Comparison of ENCODE assay signal across 18 cellular contexts in genomic region chr9:27600254-27600653, GRCh38. TPM values are rescaled to one million over a fixed set of nuclear protein-coding genes. Genes with fewer than 3 reads are reported as not detected.
A peak's percentile ranks its signal among the peaks of the same experiment; 100 is the strongest.
DNase-seq lines count a peak whose midpoint lies in the region; ATAC-seq and TF ChIP-seq lines count a peak whose summit lies in the region.
"Had no signal": no experiment of that assay in that cellular context is flagged by ENCODE, and none has a peak within 500 bp of the region (broad histone marks: within the 10 kb centered on the region; RNA-seq: fewer than 3 reads in every experiment).

No MANE protein-coding gene starts in this region.

- no peaks in the 10 kb centered on the region for H3K27me3 ChIP-seq in right atrium auricular region

- H3K27ac ChIP-seq in right atrium auricular region = peak overlapping the region in 1 of 2 donors; percentile 37

- TF ChIP-seq CTCF in right atrium auricular region (IDR thresholded peaks at IDR 0.05) = no peak

- H3K9me3 ChIP-seq in right atrium auricular region = no peaks in the 10 kb centered on the region

- intact Hi-C loops in Right ventricle myocardium superior (cut with DNase I) = no loop called here
- intact Hi-C loops in left colon (cut with DNase I, micrococcal nuclease) = no loop called here

- H3K36me3 ChIP-seq in right atrium auricular region = no peaks in the 10 kb centered on the region

- DNase-seq in Right ventricle myocardium superior = no peak
- DNase-seq in right atrium auricular region (ENCODE audit: low spot score) = no peak
- DNase-seq in left colon = no peak
- DNase-seq in occipital lobe (lab: John Stamatoyannopoulos, UW) = peak; percentile 34
- no peak for DNase-seq in dermis blood vessel endothelial cell
- DNase-seq in amniotic stem cell (lab: John Stamatoyannopoulos, UW) = no peak
- no peak for DNase-seq in effector CD4-positive, alpha-beta T cell
- DNase-seq: activated CD4-positive, alpha-beta T cell treated with anti-CD3 and anti-CD28 coated beads for 48 hours; activated T-cell treated with anti-CD3 and anti-CD28 coated beads, Interleukin-2, amount 50 U/mL, for 48 hours; H9; IMR-90; kidney; naive thymus-derived CD8-positive, alpha-beta T cell; NCI-H1092 treated with DMSO at 0.1 percent for 48 hours; NCI-H2171 treated with DMSO at 0.1 percent for 48 hours; NCI-H82; T-helper 2 cell had no signal

- ATAC-seq in Right ventricle myocardium superior (ENCODE audit: poor library complexity) (peak; percentile 65), left colon (peak; percentile 22), HG02870 (IDR thresholded peaks at IDR 0.05; ENCODE audit: unreplicated experiment) (no peak)
- ATAC-seq: naive thymus-derived CD8-positive, alpha-beta T cell had no signal

- H3K4me1 ChIP-seq in right atrium auricular region = no peaks in the 10 kb centered on the region

- H3K4me3 ChIP-seq in right atrium auricular region = no peak overlapping the region

RNA-seq across cellular contexts. Expression of gene C9orf72, which starts 27.0 kb away (rescaled TPM):
- total RNA-seq in Right ventricle myocardium superior (20.2 TPM), right atrium auricular region (10 to 100 TPM in 1 of 2 donors, 1 to 10 TPM in 1; 8.4 to 10.3 TPM), left colon (10 to 100 TPM; 10.7 to 13.4 TPM), occipital lobe (69.3 TPM), dermis blood vessel endothelial cell (8.6 and 10.9 TPM in 2 replicates)
